ENCODE assay signal across 14 cellular contexts in genomic region chr19:49681830-49682229, GRCh38.
"Had no signal": no experiment of that assay in that cellular context is flagged by ENCODE, and none has a peak within 500 bp of the region (broad histone marks: within the 10 kb centered on the region; RNA-seq: fewer than 3 reads in every experiment).

No MANE protein-coding gene starts in this region.

- ATAC-seq: gastroesophageal sphincter; heart right ventricle; mucosa of descending colon; naive thymus-derived CD4-positive, alpha-beta T cell; stimulated activated naive CD8-positive, alpha-beta T cell treated with anti-CD3 and anti-CD28 coated beads, Interleukin-15, Interleukin-2, amounts not matched to agents 100 U/mL and 50 U/mL, for 24 hours had no signal

- H3K27ac ChIP-seq: gastroesophageal sphincter, heart right ventricle, upper lobe of left lung had no signal

- H3K4me3 ChIP-seq: gastroesophageal sphincter, heart right ventricle, mucosa of descending colon, skin epidermis, upper lobe of left lung had no signal

- DNase-seq: activated CD4-positive, alpha-beta T cell treated with anti-CD3 and anti-CD28 coated beads, Interleukin-2, amount 50 U/mL, for 48 hours; activated gamma-delta T cell treated with Interleukin-2 at 50 U/mL for 16 hours; activated T-cell treated with anti-CD3 and anti-CD28 coated beads, Interleukin-2, amount 50 U/mL, for 48 hours; heart right ventricle; naive thymus-derived CD4-positive, alpha-beta T cell; stimulated activated CD4-positive, alpha-beta T cell treated with anti-CD3 and anti-CD28 coated beads, Interleukin-4, amount 100 ng/mL, for 4 hours; stimulated activated CD8-positive, alpha-beta memory T cell treated with anti-CD3 and anti-CD28 coated beads, Interleukin-4, amount 100 ng/mL, for 48 hours; stimulated activated naive CD8-positive, alpha-beta T cell treated with anti-CD3 and anti-CD28 coated beads, Interleukin-15, Interleukin-2, amounts not matched to agents 100 U/mL and 50 U/mL, for 24 hours; WERI-Rb-1 had no signal

- FAIRE-seq: endometrium had no signal

- H3K9me3 ChIP-seq: gastroesophageal sphincter, heart right ventricle, mucosa of descending colon, upper lobe of left lung had no signal

- H3K27me3 ChIP-seq: gastroesophageal sphincter, heart right ventricle, upper lobe of left lung had no signal
